Comparison of ENCODE assay signal across 8 cellular contexts in genomic region chr10:94344522-94345122, GRCh38. TPM values are rescaled to one million over a fixed set of nuclear protein-coding genes. Genes with fewer than 3 reads are reported as not detected.
DNase-seq lines count a peak whose midpoint lies in the region; ATAC-seq and FAIRE-seq lines count a peak whose summit lies in the region.
"Had no signal": no experiment of that assay in that cellular context is flagged by ENCODE, and none has a peak within 500 bp of the region (broad histone marks: within the 10 kb centered on the region; RNA-seq: fewer than 3 reads in every experiment).

No MANE protein-coding gene starts in this region.

- no peak overlapping the region for H2AFZ ChIP-seq in trophoblast cell (ENCODE audit: insufficient read depth, low read length, poor library complexity)

- H3K4me2 ChIP-seq in trophoblast cell (ENCODE audit: low read length), result no peak overlapping the region

- no peak overlapping the region for H3K14ac ChIP-seq in trophoblast cell (ENCODE audit: low read length)

- H3K79me1 ChIP-seq in trophoblast cell (ENCODE audit: low read length), result no peaks in the 10 kb centered on the region

- no peak overlapping the region for H4K91ac ChIP-seq in trophoblast cell (ENCODE audit: low read depth, low read length)

- no peak overlapping the region for H3K18ac ChIP-seq in trophoblast cell (ENCODE audit: low read length)

- DNase-seq in GM19239 (ENCODE audit: insufficient read length, low spot score), result peak; percentile 22
- DNase-seq in trophoblast cell, result no peak
- DNase-seq in T-helper 1 cell, result no peak
- no peak for DNase-seq in NCI-H526 (lab: John Stamatoyannopoulos, UW)
- no peak for DNase-seq in NCI-H774 (lab: John Stamatoyannopoulos, UW)
- DNase-seq: mesenchymal stem cell had no signal

- peak; percentile 94 for FAIRE-seq in GM19239 (lab: Jason Lieb, UNC)

- ATAC-seq in HG02623 (IDR thresholded peaks at IDR 0.05; ENCODE audit: unreplicated experiment) (peak; percentile 97), HG03457 (IDR thresholded peaks at IDR 0.05; ENCODE audit: unreplicated experiment) (peak; percentile 89)

- H3K23ac ChIP-seq in trophoblast cell (ENCODE audit: low read length), result no peak overlapping the region

- no peaks in the 10 kb centered on the region for H3K4me1 ChIP-seq in trophoblast cell (ENCODE audit: control insufficient read depth in 1 of 2, insufficient read depth in 2 of 2, low read length in 2 of 2)

- H3K4ac ChIP-seq in trophoblast cell (ENCODE audit: low read depth, low read length), result no peak overlapping the region

- no CpG with 5 or more reads among the region's 6 CpGs for WGBS in trophoblast cell (ENCODE audit: extremely low coverage, insufficient coverage, insufficient read length)

- H4K12ac ChIP-seq in trophoblast cell (ENCODE audit: low read depth, low read length), result no peak overlapping the region

- no peak overlapping the region for H2BK12ac ChIP-seq in trophoblast cell (ENCODE audit: low read length)

- no peak overlapping the region for H2BK120ac ChIP-seq in trophoblast cell (ENCODE audit: insufficient read depth, low read length, poor library complexity)

- no peak overlapping the region for H2BK5ac ChIP-seq in trophoblast cell (ENCODE audit: low read depth, low read length, poor library complexity)

- H3K36me3 ChIP-seq in trophoblast cell (ENCODE audit: control insufficient read depth in 1 of 2, insufficient read depth in 2 of 2, low read length in 2 of 2), result peaks cover 3 to 6% of the 10 kb centered on the region in 2 experiments

- H3K27ac ChIP-seq in trophoblast cell (ENCODE audit: low read depth, low read length), result no peak overlapping the region

- H3K27me3 ChIP-seq in trophoblast cell (ENCODE audit: insufficient read depth, low read length), result no peaks in the 10 kb centered on the region

- no peak overlapping the region for H3K9ac ChIP-seq in trophoblast cell (ENCODE audit: low read length)

- no peak overlapping the region for H4K8ac ChIP-seq in trophoblast cell (ENCODE audit: low read depth, low read length)

- no peaks in the 10 kb centered on the region for H3K79me2 ChIP-seq in trophoblast cell (ENCODE audit: control insufficient read depth, insufficient read depth, low read length, poor library complexity)

- no peak overlapping the region for H2AK5ac ChIP-seq in trophoblast cell (ENCODE audit: low read length)

- no peak overlapping the region for H3K4me3 ChIP-seq in trophoblast cell (ENCODE audit: low read depth, low read length)

- H3K9me3 ChIP-seq in trophoblast cell (ENCODE audit: insufficient read depth, low read depth, low read length), result no peaks in the 10 kb centered on the region

RNA-seq across cellular contexts. Expression of gene NOC3L, which starts 18.1 kb away (rescaled TPM):
- polyA plus RNA-seq in trophoblast cell (2013), result 6.7 TPM in 2 replicates

RNA-seq across cellular contexts. Expression of gene TBC1D12, which starts 57.7 kb away (rescaled TPM):
- polyA plus RNA-seq in trophoblast cell (2013), result 5.0 and 5.5 TPM in 2 replicates
